ENCODE assay signal across 18 cellular contexts in genomic region chr4:54660591-54660990, GRCh38. TPM values are rescaled to one million over a fixed set of nuclear protein-coding genes. Genes with fewer than 3 reads are reported as not detected.
DNase-seq lines count a peak whose midpoint lies in the region; ATAC-seq and TF ChIP-seq lines count a peak whose summit lies in the region.
"Had no signal": no experiment of that assay in that cellular context is flagged by ENCODE, and none has a peak within 500 bp of the region (broad histone marks: within the 10 kb centered on the region; RNA-seq: fewer than 3 reads in every experiment).

No MANE protein-coding gene starts in this region.

- in situ Hi-C loops in mammary epithelial cell (cut with MboI; ENCODE audit: low sequenced_read_pairs in 2 of 2): no loop called here

- H3K9ac ChIP-seq in mammary epithelial cell (ENCODE audit: insufficient read depth, low read length): no peak overlapping the region
- no peak overlapping the region for H3K9ac ChIP-seq in SK-N-MC (ENCODE audit: insufficient read length)

- no peaks in the 10 kb centered on the region for H3K36me3 Mint-ChIP-seq in MCF 10A (ENCODE audit: insufficient read depth, unreplicated experiment)
- peaks cover 0 to 3% (median 0%) of the 10 kb centered on the region in 3 donors for H3K36me3 Mint-ChIP-seq in immature natural killer cell
- H3K36me3 Mint-ChIP-seq: CD8-positive, alpha-beta T cell had no signal

- H3K27me3 Mint-ChIP-seq in MCF 10A (ENCODE audit: insufficient read depth, unreplicated experiment) (no peaks in the 10 kb centered on the region), immature natural killer cell (ENCODE audit: low read depth in 3 of 3) (peaks cover 11 to 28% (median 15%) of the 10 kb centered on the region in 3 donors)

- H3K27ac Mint-ChIP-seq in MCF 10A (ENCODE audit: low read depth, unreplicated experiment) (no peak overlapping the region), immature natural killer cell (no peak overlapping the region)
- H3K27ac Mint-ChIP-seq: activated naive CD8-positive, alpha-beta T cell treated with anti-CD3 and anti-CD28 coated beads, Interleukin-2, amount 50 U/mL, for 24 hours; CD8-positive, alpha-beta T cell had no signal

- POLR2A ChIA-PET in MCF 10A (lab: Yijun Ruan, JAX): no interaction called here

- no peak overlapping the region for H3K4me3 ChIP-seq in mammary epithelial cell (replicated peaks in 1 of 3; ENCODE audit: insufficient read depth in 1 of 3, low read depth in 2 of 3, low read length in 3 of 3)
- peak overlapping the region; percentile 95 for H3K4me3 ChIP-seq in SK-N-MC
- H3K4me3 ChIP-seq: HAP-1, right atrium auricular region had no signal

- 67% methylated on average over 2 of the region's 2 CpGs for WGBS in mammary epithelial cell (ENCODE audit: low coverage, missing lambda C conversion rate)

- H4K20me1 ChIP-seq in mammary epithelial cell (ENCODE audit: insufficient read depth, low read length): no peaks in the 10 kb centered on the region

- no peak overlapping the region for H3K27ac ChIP-seq in mammary epithelial cell (ENCODE audit: insufficient read depth, low read depth, low read length)
- 0 out of 2 replicates have a peak overlapping the region, but pooled peaks have one; percentile 16 for H3K27ac ChIP-seq in SK-N-MC
- H3K27ac ChIP-seq: lower lobe of right lung, right atrium auricular region had no signal

- H3K4me3 Mint-ChIP-seq in MCF 10A (ENCODE audit: unreplicated experiment) (no peak overlapping the region), immature natural killer cell (peak overlapping the region in 4 of 5 donors; percentile 85 to 88 (median 87))

- TF ChIP-seq CTCF in MCF 10A (IDR thresholded peaks at IDR 0.05; ENCODE audit: unreplicated experiment) (no peak), mammary epithelial cell (conservative IDR thresholded peaks at IDR 0.05 in 1 of 2, IDR thresholded peaks at IDR 0.05 in 1 of 2; ENCODE audit: extremely low read depth in 1 of 2, insufficient read depth in 1 of 2, low read depth in 1 of 2, low read length in 2 of 2) (no peak)

- H3K9me3 ChIP-seq in mammary epithelial cell (replicated peaks; ENCODE audit: insufficient read depth, low read length) (no peaks in the 10 kb centered on the region), SK-N-MC (ENCODE audit: low read depth, low read length) (no peaks in the 10 kb centered on the region)
- H3K9me3 ChIP-seq: HAP-1, lower lobe of right lung, right atrium auricular region had no signal

- H2AFZ ChIP-seq in mammary epithelial cell (ENCODE audit: low read depth, low read length): no peak overlapping the region

- H3K79me2 ChIP-seq in mammary epithelial cell (ENCODE audit: insufficient read depth, low read length): no peaks in the 10 kb centered on the region

- peak; percentile 11 for DNase-seq in MCF 10A (ENCODE audit: unreplicated experiment)
- no peak for DNase-seq in mammary epithelial cell
- DNase-seq in SK-N-MC (ENCODE audit: low read depth, low spot score): no peak
- DNase-seq in immature natural killer cell: no peak
- no peak for DNase-seq in NCI-H2196 treated with DMSO at 0.1 percent for 48 hours (lab: John Stamatoyannopoulos, UW; ENCODE audit: unreplicated experiment)
- no peak for DNase-seq in ecto neural progenitor cell (ENCODE audit: low spot score)
- no peak for DNase-seq in stimulated activated CD8-positive, alpha-beta memory T cell treated with anti-CD3 and anti-CD28 coated beads, Interleukin-4, amount 100 ng/mL, for 48 hours
- DNase-seq: activated CD4-positive, alpha-beta T cell treated with anti-CD3 and anti-CD28 coated beads for 1 hour; activated naive CD8-positive, alpha-beta T cell treated with anti-CD3 and anti-CD28 coated beads, Interleukin-2, amount 50 U/mL, for 24 hours; CD8-positive, alpha-beta T cell; kidney; lower lobe of right lung; NCI-H1092 treated with DMSO at 0.1 percent for 48 hours; NCI-H2081 treated with DMSO at 0.1 percent for 48 hours; NCI-H510A treated with DMSO at 0.1 percent for 48 hours had no signal

- dilution Hi-C loops in mammary epithelial cell (cut with HindIII; ENCODE audit: low sequenced_read_pairs): no loop called here

- intact Hi-C loops in MCF 10A (cut with micrococcal nuclease): no loop called here
- intact Hi-C loops in mammary epithelial cell (cut with micrococcal nuclease): no loop called here

- peaks cover 43% of the 10 kb centered on the region for H3K4me1 ChIP-seq in mammary epithelial cell (ENCODE audit: insufficient read depth, low read length)

- H3K9me3 Mint-ChIP-seq in MCF 10A (ENCODE audit: unreplicated experiment) (no peaks in the 10 kb centered on the region), immature natural killer cell (no peaks in the 10 kb centered on the region)
- H3K9me3 Mint-ChIP-seq: activated naive CD8-positive, alpha-beta T cell treated with anti-CD3 and anti-CD28 coated beads, Interleukin-2, amount 50 U/mL, for 24 hours; CD8-positive, alpha-beta T cell had no signal

- CTCF ChIA-PET in MCF 10A (lab: Yijun Ruan, JAX): interaction anchor here (0.6 to 1.3 kb wide), 4 partner anchors 13 to 354 kb away, joined by 3 read pairs; no protein-coding TSS in a partner anchor
- CTCF ChIA-PET in mammary epithelial cell (lab: Charles Lee; ENCODE audit: low non-redundant PET): no interaction called here

- H3K27me3 ChIP-seq in mammary epithelial cell (ENCODE audit: insufficient read depth, low read length): peaks cover 24% of the 10 kb centered on the region

- no peak for ATAC-seq in HG02610 (IDR thresholded peaks at IDR 0.05; ENCODE audit: unreplicated experiment)
- ATAC-seq: activated naive CD8-positive, alpha-beta T cell treated with anti-CD3 and anti-CD28 coated beads, Interleukin-2, amount 50 U/mL, for 24 hours; CD8-positive, alpha-beta T cell; lower lobe of right lung had no signal

- no peaks in the 10 kb centered on the region for H3K36me3 ChIP-seq in mammary epithelial cell (ENCODE audit: insufficient read depth, low read length)
- peaks cover 4% of the 10 kb centered on the region; the same call in 1 of the 2 replicates for H3K36me3 ChIP-seq in SK-N-MC (ENCODE audit: insufficient read depth, low read length)
- H3K36me3 ChIP-seq: HAP-1, lower lobe of right lung, right atrium auricular region had no signal

- H3K4me1 Mint-ChIP-seq in MCF 10A (ENCODE audit: insufficient read depth, unreplicated experiment) (peaks cover 28% of the 10 kb centered on the region), immature natural killer cell (peaks cover 28 to 34% of the 10 kb centered on the region in 2 donors)

- H3K4me2 ChIP-seq in mammary epithelial cell (ENCODE audit: insufficient read depth, low read depth, low read length): no peak overlapping the region

- BruUV-seq in MCF 10A (replicated peaks; lab: Mats Ljungman, UMichigan) (no TSS peak), mammary epithelial cell (replicated peaks; lab: Mats Ljungman, UMichigan) (no TSS peak)

RNA-seq across cellular contexts. Expression of gene KIT, which starts 2.8 kb away (rescaled TPM):
- total RNA-seq in MCF 10A (2022) (not detected in 2 replicates), mammary epithelial cell (under 1 TPM in 1 of 2 donors, not detected in 1; 0.83 TPM)
- polyA plus RNA-seq in mammary epithelial cell (not detected), immature natural killer cell (1 to 10 TPM; 6.7 to 9.8 (median 6.8) TPM)
- not detected for polyA minus RNA-seq in mammary epithelial cell
